Comparison of ENCODE assay signal across 8 cellular contexts in the genomic region with DNA sequence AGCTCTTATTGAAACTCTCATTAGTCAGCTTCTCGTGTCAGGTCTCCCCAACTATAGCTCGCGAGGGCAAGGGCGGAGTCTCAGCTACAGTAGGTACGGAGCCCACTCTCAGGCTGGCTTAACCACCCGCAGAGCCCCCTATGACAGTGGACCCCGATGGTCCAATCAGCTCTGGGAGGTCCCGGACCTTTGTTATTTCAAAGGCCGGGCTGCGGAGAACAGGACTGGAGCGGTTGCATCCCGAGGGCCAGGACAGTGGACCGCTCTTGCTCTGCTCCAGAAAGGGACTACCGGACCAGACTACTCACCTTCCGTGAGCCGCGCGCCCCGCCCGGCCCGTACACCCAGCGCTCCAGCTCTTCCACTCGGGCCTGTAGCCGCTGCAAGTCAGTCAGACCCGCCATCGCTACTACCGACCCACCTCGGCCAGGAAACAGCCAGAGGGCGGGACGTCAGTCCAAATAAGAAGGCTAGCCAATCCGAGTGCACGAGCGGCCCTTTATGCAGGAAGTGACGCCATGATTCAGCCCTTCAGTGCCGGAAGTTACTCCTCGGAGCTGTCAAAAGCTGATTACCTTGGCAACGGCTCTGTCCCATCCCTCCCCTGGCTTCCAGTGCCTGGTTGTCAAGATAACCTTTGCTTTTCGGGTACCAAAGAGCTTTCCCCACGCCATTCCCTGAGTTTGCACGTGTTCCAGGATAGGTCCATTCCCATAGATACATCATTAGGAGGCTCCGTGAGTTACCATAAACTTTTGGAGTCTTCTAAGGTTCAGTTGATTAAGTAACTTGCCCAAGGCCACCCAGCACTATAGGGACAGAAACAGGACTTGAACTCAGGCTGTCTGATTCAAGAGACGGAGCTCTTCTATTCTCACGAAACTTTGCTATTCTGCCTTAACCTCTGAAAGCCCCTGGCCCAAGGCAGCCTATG. TPM values are rescaled to one million over a fixed set of nuclear protein-coding genes. Genes with fewer than 3 reads are reported as not detected.
DNase-seq lines count a peak whose midpoint lies in the region; ATAC-seq and TF ChIP-seq lines count a peak whose summit lies in the region.

A gene (minus strand): TSS at position 435 of the 934 bp plus-strand sequence. CDS start 31 bp downstream, at position 404.

- H3K27me3 ChIP-seq in HUES48 (ENCODE audit: control insufficient read depth, insufficient read depth, low read length) (peaks cover 33% of the 10 kb centered on the region), OCI-LY1 (ENCODE audit: insufficient read depth, low read length) (no peaks in the 10 kb centered on the region), mononuclear cell (ENCODE audit: insufficient read depth, low read length) (peaks cover 36% of the 10 kb centered on the region)

- ATAC-seq in GM21390 (IDR thresholded peaks at IDR 0.05; ENCODE audit: unreplicated experiment), result peak; percentile 100

- H3K36me3 ChIP-seq in HUES48 (ENCODE audit: control insufficient read depth, insufficient read depth, low read length) (0 out of 2 replicates have a peak, but pooled peaks cover 4% of the 10 kb centered on the region), OCI-LY1 (ENCODE audit: insufficient read depth, low read length) (peaks cover 26% of the 10 kb centered on the region)

- H4K20me1 ChIP-seq in OCI-LY1 (ENCODE audit: insufficient read depth, low read length), result no peaks in the 10 kb centered on the region

- in situ Hi-C loops in Caki2 (cut with HindIII; ENCODE audit: low pct_unique_long_range_greater_than_20kb, low sequenced_read_pairs), result no loop called here

- H3K4me1 ChIP-seq in HUES48 (ENCODE audit: control insufficient read depth, insufficient read depth, low read length), result no peaks in the 10 kb centered on the region; the same call in 1 of the 2 replicates
- H3K4me1 ChIP-seq in OCI-LY1 (ENCODE audit: insufficient read depth, low read length, severe bottlenecking), result peaks cover 25% of the 10 kb centered on the region
- peaks cover 19% of the 10 kb centered on the region for H3K4me1 ChIP-seq in mononuclear cell (ENCODE audit: insufficient read depth, low read length)

- no peak within 1 kb of the TSS; the same call in 1 of the 2 replicates for H3K9ac ChIP-seq in HUES48 (ENCODE audit: low read depth, low read length)
- peak within 1 kb of the TSS; percentile 82 for H3K9ac ChIP-seq in OCI-LY1 (ENCODE audit: low read length)

- DNase-seq in Caki2 (ENCODE audit: low read depth) (peak; percentile 68), epidermal melanocyte (ENCODE audit: insufficient read length, low spot score) (peak; percentile 99)
- peak; percentile 86 for DNase-seq in activated CD8-positive, alpha-beta memory T cell treated with anti-CD3 and anti-CD28 coated beads, Interleukin-2, amount 50 U/mL, for 4 hours
- DNase-seq in stimulated activated CD8-positive, alpha-beta memory T cell treated with anti-CD3 and anti-CD28 coated beads, Interleukin-4, amount 100 ng/mL, for 1 hour (ENCODE audit: low read depth in 2 of 2, low spot score in 1 of 2), result peak; percentile 73 to 83

- H3K79me2 ChIP-seq in OCI-LY1 (ENCODE audit: insufficient read depth, low read length), result no peaks in the 10 kb centered on the region

- peak within 1 kb of the TSS; percentile 66 for H3K4me3 ChIP-seq in HUES48 (ENCODE audit: low read depth, low read length)
- peak within 1 kb of the TSS; percentile 84 for H3K4me3 ChIP-seq in OCI-LY1 (ENCODE audit: low read depth, low read length, poor library complexity, severe bottlenecking)
- H3K4me3 ChIP-seq in mononuclear cell (ENCODE audit: low read length), result peak within 1 kb of the TSS; percentile 76

- no peaks in the 10 kb centered on the region for H3K9me2 ChIP-seq in OCI-LY1 (ENCODE audit: low read depth, low read length)

- no peak for TF ChIP-seq CTCF in OCI-LY1 (IDR thresholded peaks at IDR 0.05; ENCODE audit: low read length)

- H3K27ac ChIP-seq in HUES48 (ENCODE audit: low read depth, low read length), result no peak within 1 kb of the TSS
- H3K27ac ChIP-seq in OCI-LY1 (ENCODE audit: low read depth, low read length, poor library complexity, severe bottlenecking), result no peak within 1 kb of the TSS

- peak within 1 kb of the TSS; percentile 79 for H3K4me2 ChIP-seq in OCI-LY1 (ENCODE audit: low read length)

- H3F3A ChIP-seq in OCI-LY1 (ENCODE audit: insufficient read depth, low read length), result no peaks in the 10 kb centered on the region

- H3K9me3 ChIP-seq in HUES48 (ENCODE audit: control insufficient read depth, insufficient read depth, low read length) (no peaks in the 10 kb centered on the region), OCI-LY1 (ENCODE audit: low read length) (no peaks in the 10 kb centered on the region), mononuclear cell (ENCODE audit: low read depth, low read length) (no peaks in the 10 kb centered on the region)

- peak within 1 kb of the TSS; percentile 29; the same call in 1 of the 2 replicates for H2AFZ ChIP-seq in OCI-LY1 (ENCODE audit: low read length)

RNA-seq across cellular contexts. Expression of the gene that starts here (rescaled TPM):
- 90.1 and 110 TPM in 2 replicates for total RNA-seq in Caki2 (2014; rRNA removed; shearing (Covaris generic); ENCODE audit: low replicate concordance)
- 43.6 TPM for total RNA-seq in mononuclear cell
